In the genomic region with DNA sequence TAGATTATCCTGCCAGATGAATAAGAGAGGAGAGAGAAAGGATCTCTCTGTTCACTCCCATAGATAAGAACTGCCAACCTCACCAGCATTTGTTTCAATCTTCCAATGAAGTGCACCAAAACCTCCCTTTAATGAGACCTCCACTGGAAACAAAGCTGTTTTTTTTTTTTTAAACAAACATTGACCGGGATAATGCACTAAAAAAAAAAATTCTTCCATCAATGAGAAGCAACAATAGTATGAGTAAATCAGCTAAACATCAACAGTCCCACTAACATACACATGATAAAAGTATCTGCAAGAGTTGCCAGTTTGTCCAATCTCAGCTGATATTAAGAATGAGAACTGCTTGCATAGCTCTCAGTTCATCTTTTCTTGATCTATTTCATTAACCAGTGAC, we compare ENCODE assay signal across 24 cellular contexts. TPM values are rescaled to one million over a fixed set of nuclear protein-coding genes. Genes with fewer than 3 reads are reported as not detected.
"Had no signal": no experiment of that assay in that cellular context is flagged by ENCODE, and none has a peak within 500 bp of the region (broad histone marks: within the 10 kb centered on the region; RNA-seq: fewer than 3 reads in every experiment).

No MANE protein-coding gene starts in this region.

- H3K27ac Mint-ChIP-seq: activated CD4-positive, alpha-beta memory T cell treated with anti-CD3 and anti-CD28 coated beads, Interleukin-2, amount 10 ng/mL, durations not matched to agents 7 days and 5 days; activated CD4-positive, alpha-beta T cell treated with anti-CD3 and anti-CD28 coated beads, Interleukin-2, amount 10 ng/mL, durations not matched to agents 24 days and 14 days; activated naive CD4-positive, alpha-beta T cell treated with anti-CD3 and anti-CD28 coated beads, Interleukin-2, amount 50 U/mL, for 72 hours; activated T-helper 1 cell treated with anti-CD3 and anti-CD28 coated beads, Interleukin-12 subunit alpha, Interleukin-12 subunit beta, Interleukin-2, Interleukin-4 antibody, amounts not matched to agents 30 ng/mL and 10 ng/mL and 1 ng/mL, durations not matched to agents 14 hours and 24 hours and 36 hours; natural killer cell treated with Interleukin-12 subunit alpha and Interleukin-12 subunit beta and Interleukin-15 and Interleukin-18, amount 100 ng/mL, for 72 hours; stimulated activated effector memory CD8-positive, alpha-beta T cell treated with anti-CD3 and anti-CD28 coated beads, Interleukin-12 subunit alpha, Interleukin-12 subunit beta, amount 100 ng/mL, for 72 hours; T-helper 17 cell had no signal

- H3K4me3 Mint-ChIP-seq: activated CD4-positive, alpha-beta memory T cell treated with anti-CD3 and anti-CD28 coated beads, Interleukin-2, amount 10 ng/mL, durations not matched to agents 7 days and 5 days; activated CD4-positive, alpha-beta T cell treated with anti-CD3 and anti-CD28 coated beads, Interleukin-2, amount 10 ng/mL, durations not matched to agents 24 days and 14 days; activated T-helper 1 cell treated with anti-CD3 and anti-CD28 coated beads, Interleukin-12 subunit alpha, Interleukin-12 subunit beta, Interleukin-2, Interleukin-4 antibody, amounts not matched to agents 30 ng/mL and 10 ng/mL and 1 ng/mL, durations not matched to agents 14 hours and 24 hours and 36 hours; natural killer cell treated with Interleukin-12 subunit alpha and Interleukin-12 subunit beta and Interleukin-15 and Interleukin-18, amount 100 ng/mL, for 72 hours; stimulated activated effector memory CD8-positive, alpha-beta T cell treated with anti-CD3 and anti-CD28 coated beads, Interleukin-12 subunit alpha, Interleukin-12 subunit beta, amount 100 ng/mL, for 72 hours; T-helper 17 cell had no signal

- ATAC-seq: activated CD4-positive, CD25-positive, alpha-beta regulatory T cell treated with anti-CD3 and anti-CD28 coated beads, Interleukin-2, amount 50 U/mL, for 24 hours; activated naive CD4-positive, alpha-beta T cell treated with anti-CD3 and anti-CD28 coated beads, Interleukin-2, amount 50 U/mL, for 72 hours; left ventricle myocardium superior; natural killer cell treated with Interleukin-12 subunit alpha and Interleukin-12 subunit beta and Interleukin-15 and Interleukin-18, amount 100 ng/mL, for 72 hours; right lobe of liver; stimulated activated effector memory CD8-positive, alpha-beta T cell treated with anti-CD3 and anti-CD28 coated beads, Interleukin-12 subunit alpha, Interleukin-12 subunit beta, amount 100 ng/mL, for 72 hours; T-helper 17 cell; upper lobe of right lung had no signal

- H3K4me3 ChIP-seq: adrenal gland, coronary artery, right lobe of liver, SJCRH30, skin epidermis, stomach, thoracic aorta, upper lobe of right lung had no signal

- H3K9me3 Mint-ChIP-seq: activated CD4-positive, alpha-beta memory T cell treated with anti-CD3 and anti-CD28 coated beads, Interleukin-2, amount 10 ng/mL, durations not matched to agents 7 days and 5 days; activated CD4-positive, alpha-beta T cell treated with anti-CD3 and anti-CD28 coated beads, Interleukin-2, amount 10 ng/mL, durations not matched to agents 24 days and 14 days; activated T-helper 1 cell treated with anti-CD3 and anti-CD28 coated beads, Interleukin-12 subunit alpha, Interleukin-12 subunit beta, Interleukin-2, Interleukin-4 antibody, amounts not matched to agents 30 ng/mL and 10 ng/mL and 1 ng/mL, durations not matched to agents 14 hours and 24 hours and 36 hours; natural killer cell treated with Interleukin-12 subunit alpha and Interleukin-12 subunit beta and Interleukin-15 and Interleukin-18, amount 100 ng/mL, for 72 hours; stimulated activated effector memory CD8-positive, alpha-beta T cell treated with anti-CD3 and anti-CD28 coated beads, Interleukin-12 subunit alpha, Interleukin-12 subunit beta, amount 100 ng/mL, for 72 hours had no signal

- H3K9me3 ChIP-seq: adrenal gland, right lobe of liver, SJCRH30, stomach, thoracic aorta, upper lobe of right lung had no signal

- H3K36me3 ChIP-seq: adrenal gland, right lobe of liver, thoracic aorta had no signal

- H3K4me1 Mint-ChIP-seq: activated CD4-positive, alpha-beta memory T cell treated with anti-CD3 and anti-CD28 coated beads, Interleukin-2, amount 10 ng/mL, durations not matched to agents 7 days and 5 days; activated CD4-positive, alpha-beta T cell treated with anti-CD3 and anti-CD28 coated beads, Interleukin-2, amount 10 ng/mL, durations not matched to agents 24 days and 14 days; stimulated activated effector memory CD8-positive, alpha-beta T cell treated with anti-CD3 and anti-CD28 coated beads, Interleukin-12 subunit alpha, Interleukin-12 subunit beta, amount 100 ng/mL, for 72 hours; T-helper 17 cell had no signal

- H3K27ac ChIP-seq: adrenal gland, coronary artery, parathyroid adenoma, right lobe of liver, SJCRH30, skin epidermis, stomach, thoracic aorta, upper lobe of right lung had no signal

- H3K27me3 ChIP-seq: adrenal gland, right lobe of liver, SJCRH30, stomach, upper lobe of right lung had no signal

- H3K36me3 Mint-ChIP-seq: natural killer cell treated with Interleukin-12 subunit alpha and Interleukin-12 subunit beta and Interleukin-15 and Interleukin-18, amount 100 ng/mL, for 72 hours; stimulated activated effector memory CD8-positive, alpha-beta T cell treated with anti-CD3 and anti-CD28 coated beads, Interleukin-12 subunit alpha, Interleukin-12 subunit beta, amount 100 ng/mL, for 72 hours had no signal

- FAIRE-seq: astrocyte had no signal

- H2AFZ ChIP-seq: parathyroid adenoma had no signal

- H3K79me2 ChIP-seq: parathyroid adenoma had no signal

- DNase-seq: activated CD4-positive, alpha-beta memory T cell treated with anti-CD3 and anti-CD28 coated beads, Interleukin-2, amount 10 ng/mL, durations not matched to agents 7 days and 5 days; activated CD4-positive, alpha-beta T cell treated with anti-CD3 and anti-CD28 coated beads, Interleukin-2, amount 10 ng/mL, durations not matched to agents 24 days and 14 days; adrenal gland; erythroblast; foreskin fibroblast; kidney glomerular epithelial cell; left ventricle myocardium superior; mammary epithelial cell; right lobe of liver; SJCRH30; stimulated activated CD4-positive, alpha-beta T cell treated with anti-CD3 and anti-CD28 coated beads, Interleukin-1b, Interleukin-23, amount 100 ng/mL, for 48 hours; stomach; T-helper 17 cell; upper lobe of right lung had no signal

RNA-seq across cellular contexts. Expression of a gene that starts 19.9 kb away (rescaled TPM):
- total RNA-seq: activated CD4-positive, alpha-beta memory T cell treated with anti-CD3 and anti-CD28 coated beads, Interleukin-2, amount 10 ng/mL, durations not matched to agents 7 days and 5 days; activated CD4-positive, alpha-beta T cell treated with anti-CD3 and anti-CD28 coated beads, Interleukin-2, amount 10 ng/mL, durations not matched to agents 24 days and 14 days; activated T-helper 1 cell treated with anti-CD3 and anti-CD28 coated beads, Interleukin-12 subunit alpha, Interleukin-12 subunit beta, Interleukin-2, Interleukin-4 antibody, amounts not matched to agents 30 ng/mL and 10 ng/mL and 1 ng/mL, durations not matched to agents 14 hours and 24 hours and 36 hours had no signal
